In the genomic region with DNA sequence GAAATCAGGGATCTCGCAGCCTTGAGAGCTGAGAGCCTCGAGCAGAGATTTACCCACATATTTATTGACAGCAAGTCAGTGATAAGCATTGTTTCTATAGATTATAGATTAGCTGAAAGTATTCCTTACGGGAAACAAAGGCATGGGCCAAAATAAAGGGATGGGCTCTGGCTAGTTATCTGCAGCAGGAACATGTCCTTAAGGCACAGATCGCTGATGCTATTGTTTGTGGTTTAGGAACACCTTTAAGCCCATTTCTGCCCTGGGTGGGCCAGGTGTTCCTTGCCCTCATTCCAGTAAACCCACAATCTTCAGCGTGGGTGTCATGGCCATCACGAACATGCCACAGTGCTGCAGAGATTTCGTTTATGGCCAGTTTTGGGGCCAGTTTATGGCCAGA, we compare ENCODE assay signal across 12 cellular contexts. TPM values are rescaled to one million over a fixed set of nuclear protein-coding genes. Genes with fewer than 3 reads are reported as not detected.
"Had no signal": no experiment of that assay in that cellular context is flagged by ENCODE, and none has a peak within 500 bp of the region (broad histone marks: within the 10 kb centered on the region; RNA-seq: fewer than 3 reads in every experiment).

No MANE protein-coding gene starts in this region.

RNA-seq across cellular contexts. Expression of a gene that starts 56.1 kb away (rescaled TPM):
- total RNA-seq: OCI-LY7, PC-3, PC-9, Peyer's patch, Right ventricle myocardium inferior, Right ventricle myocardium superior, RPMI7951, SJCRH30, SJSA1, SK-MEL-5, T-cell had no signal
- polyA plus RNA-seq: SK-N-SH had no signal

RNA-seq across cellular contexts. Expression of a gene that starts 58.3 kb away (rescaled TPM):
- total RNA-seq: OCI-LY7, PC-3, PC-9, Peyer's patch, Right ventricle myocardium inferior, Right ventricle myocardium superior, RPMI7951, SJCRH30, SJSA1, SK-MEL-5, T-cell had no signal
